1 cellular context compared by ENCODE assay signal in genomic region chr6:12504325-12504966, GRCh38.
TF ChIP-seq lines count a peak whose summit lies in the region.

No MANE protein-coding gene starts in this region.

TF ChIP-seq in GM23338, 12 proteins besides CTCF, POLR2A, EP300 and RAD21 (continued from another document):
- TF ChIP-seq, protein P1, sequence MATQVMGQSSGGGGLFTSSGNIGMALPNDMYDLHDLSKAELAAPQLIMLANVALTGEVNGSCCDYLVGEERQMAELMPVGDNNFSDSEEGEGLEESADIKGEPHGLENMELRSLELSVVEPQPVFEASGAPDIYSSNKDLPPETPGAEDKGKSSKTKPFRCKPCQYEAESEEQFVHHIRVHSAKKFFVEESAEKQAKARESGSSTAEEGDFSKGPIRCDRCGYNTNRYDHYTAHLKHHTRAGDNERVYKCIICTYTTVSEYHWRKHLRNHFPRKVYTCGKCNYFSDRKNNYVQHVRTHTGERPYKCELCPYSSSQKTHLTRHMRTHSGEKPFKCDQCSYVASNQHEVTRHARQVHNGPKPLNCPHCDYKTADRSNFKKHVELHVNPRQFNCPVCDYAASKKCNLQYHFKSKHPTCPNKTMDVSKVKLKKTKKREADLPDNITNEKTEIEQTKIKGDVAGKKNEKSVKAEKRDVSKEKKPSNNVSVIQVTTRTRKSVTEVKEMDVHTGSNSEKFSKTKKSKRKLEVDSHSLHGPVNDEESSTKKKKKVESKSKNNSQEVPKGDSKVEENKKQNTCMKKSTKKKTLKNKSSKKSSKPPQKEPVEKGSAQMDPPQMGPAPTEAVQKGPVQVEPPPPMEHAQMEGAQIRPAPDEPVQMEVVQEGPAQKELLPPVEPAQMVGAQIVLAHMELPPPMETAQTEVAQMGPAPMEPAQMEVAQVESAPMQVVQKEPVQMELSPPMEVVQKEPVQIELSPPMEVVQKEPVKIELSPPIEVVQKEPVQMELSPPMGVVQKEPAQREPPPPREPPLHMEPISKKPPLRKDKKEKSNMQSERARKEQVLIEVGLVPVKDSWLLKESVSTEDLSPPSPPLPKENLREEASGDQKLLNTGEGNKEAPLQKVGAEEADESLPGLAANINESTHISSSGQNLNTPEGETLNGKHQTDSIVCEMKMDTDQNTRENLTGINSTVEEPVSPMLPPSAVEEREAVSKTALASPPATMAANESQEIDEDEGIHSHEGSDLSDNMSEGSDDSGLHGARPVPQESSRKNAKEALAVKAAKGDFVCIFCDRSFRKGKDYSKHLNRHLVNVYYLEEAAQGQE (IDR thresholded peaks at IDR 0.05; ENCODE audit: unreplicated experiment), result no peak
